In the genomic region with DNA sequence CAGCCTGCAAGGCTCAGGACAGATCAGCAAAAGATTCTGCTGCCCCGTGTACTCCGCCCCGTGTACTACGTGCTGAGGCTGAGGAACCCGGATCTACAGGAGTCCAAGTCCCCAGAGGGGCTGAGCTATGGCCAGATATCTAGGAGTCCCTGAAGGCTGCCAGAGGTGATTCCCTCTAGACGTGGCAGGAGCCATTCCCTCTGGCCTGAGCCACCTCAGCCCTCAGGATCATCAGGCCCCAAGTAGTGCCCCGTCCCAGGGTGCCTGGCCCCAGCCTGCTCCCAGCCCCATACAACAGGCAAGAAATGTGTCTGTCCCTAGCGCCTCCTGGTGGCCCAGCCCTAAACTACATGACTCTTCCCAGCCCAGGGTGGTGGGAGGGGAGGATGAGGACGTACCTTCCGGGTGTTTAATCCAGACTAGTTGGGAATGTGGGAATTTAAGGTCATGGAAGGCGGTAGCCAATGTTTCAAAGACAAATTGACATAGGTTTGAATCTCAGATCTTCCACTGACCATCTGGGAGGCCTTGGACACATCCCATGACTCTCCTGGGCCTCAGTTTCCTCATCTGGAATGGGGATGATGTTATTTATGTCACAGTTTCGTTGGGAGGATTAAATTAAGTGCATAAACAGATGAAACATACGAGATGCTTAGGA, we compare ENCODE assay signal across 8 cellular contexts. TPM values are rescaled to one million over a fixed set of nuclear protein-coding genes. Genes with fewer than 3 reads are reported as not detected.
DNase-seq lines count a peak whose midpoint lies in the region; TF ChIP-seq lines count a peak whose summit lies in the region.

No MANE protein-coding gene starts in this region.

- H3K9me3 ChIP-seq in SJSA1 (replicated peaks), result no peaks in the 10 kb centered on the region
- no peaks in the 10 kb centered on the region for H3K9me3 ChIP-seq in tibial nerve

- TF ChIP-seq CTCF in tibial nerve (IDR thresholded peaks at IDR 0.05), result peak; percentile 86 to 99 (median 95)

- DNase-seq in NCI-H510A treated with DMSO at 0.1 percent for 48 hours (lab: John Stamatoyannopoulos, UW), result peak; percentile 75
- DNase-seq in NCI-H510A (lab: John Stamatoyannopoulos, UW), result no peak
- DNase-seq in Kasumi-1 (lab: John Stamatoyannopoulos, UW), result peak; percentile 69 to 82
- DNase-seq in SJSA1 (ENCODE audit: low read depth in 1 of 2, low spot score in 2 of 2), result peak; percentile 80 to 83
- peak; percentile 74 for DNase-seq in activated gamma-delta T cell treated with anti-CD3 and anti-CD28 coated beads, Interleukin-2, amount 50 U/mL, for 16 hours (ENCODE audit: low read depth)
- peak; percentile 52 for DNase-seq in globus pallidus (ENCODE audit: low spot score)
- DNase-seq in pons (ENCODE audit: low spot score), result peak; percentile 69
- peak; percentile 89 to 95 for DNase-seq in tibial nerve (ENCODE audit: low spot score in 2 of 2)

- H3K27ac ChIP-seq in SJSA1, result no peak overlapping the region
- H3K27ac ChIP-seq in tibial nerve, result peak overlapping the region; percentile 49 to 80 (median 52)

- TF ChIP-seq EP300 in tibial nerve (IDR thresholded peaks at IDR 0.05), result peak; percentile 13 to 83

- 0 out of 2 replicates have a peak, but pooled peaks cover 5% of the 10 kb centered on the region for H3K4me1 ChIP-seq in SJSA1 (replicated peaks)
- H3K4me1 ChIP-seq in tibial nerve, result peaks cover 0 to 38% (median 7%) of the 10 kb centered on the region in 4 donors

- H3K36me3 ChIP-seq in SJSA1 (no peaks in the 10 kb centered on the region), tibial nerve (no peaks in the 10 kb centered on the region)

- H3K4me3 ChIP-seq in SJSA1, result no peak overlapping the region
- no peak overlapping the region for H3K4me3 ChIP-seq in tibial nerve

- no peaks in the 10 kb centered on the region for H3K27me3 ChIP-seq in SJSA1 (replicated peaks)
- H3K27me3 ChIP-seq in tibial nerve, result no peaks in the 10 kb centered on the region

- 20 to 30% methylated on average over 11 to 13 of the region's 13 CpGs for WGBS in tibial nerve, 2 donors

- no peak for TF ChIP-seq POLR2A in tibial nerve (IDR thresholded peaks at IDR 0.05)

RNA-seq across cellular contexts. Expression of gene PTPN1, which starts 49.4 kb away (rescaled TPM):
- total RNA-seq in SJSA1 (2014; rRNA removed; shearing (Covaris generic)), result 61.1 and 71.3 TPM in 2 replicates
- total RNA-seq in tibial nerve, result 10 to 100 TPM; 20.7 to 26.7 (median 23.7) TPM
